9 cellular contexts compared by ENCODE assay signal in genomic region chr10:8050561-8051108, GRCh38. TPM values are rescaled to one million over a fixed set of nuclear protein-coding genes. Genes with fewer than 3 reads are reported as not detected.
DNase-seq lines count a peak whose midpoint lies in the region; ATAC-seq and TF ChIP-seq lines count a peak whose summit lies in the region.
"Had no signal": no experiment of that assay in that cellular context is flagged by ENCODE, and none has a peak within 500 bp of the region (broad histone marks: within the 10 kb centered on the region; RNA-seq: fewer than 3 reads in every experiment).

No MANE protein-coding gene starts in this region.

- peaks cover under 1 to 1% of the 10 kb centered on the region in 2 experiments for H3K36me3 ChIP-seq in SK-N-SH (replicated peaks in 1 of 2; ENCODE audit: control insufficient read depth in 1 of 2, insufficient read depth in 2 of 2, low read length in 1 of 2)

- peak overlapping the region; percentile 98 for H3K4me2 ChIP-seq in SK-N-SH

- no peak for TF ChIP-seq RAD21 in SK-N-SH (IDR thresholded peaks at IDR 0.05; ENCODE audit: low read length)

- no peak overlapping the region for H2AFZ ChIP-seq in SK-N-SH (ENCODE audit: low read depth)

- POLR2A ChIA-PET in SK-N-SH (lab: Yijun Ruan, JAX): interaction anchor here (0.6 to 3.9 kb wide), 3 partner anchors 9 to 1232 kb away, joined by 4 to 33 read pairs (median 4); no protein-coding TSS in a partner anchor

- H3K79me2 ChIP-seq in SK-N-SH (ENCODE audit: insufficient read depth): peaks cover 91% of the 10 kb centered on the region

- no peaks in the 10 kb centered on the region for H3K9me2 ChIP-seq in SK-N-SH

- H3K4me3 ChIP-seq in SK-N-SH (ENCODE audit: low read depth in 2 of 2, low read length in 1 of 2): peak overlapping the region; percentile 86 to 92
- peak overlapping the region; percentile 47; the same call in 1 of the 2 replicates for H3K4me3 ChIP-seq in iPS-18c (ENCODE audit: insufficient read depth, low read depth, low read length)

- ATAC-seq in SK-N-SH treated with all-trans-retinoic acid at 6 μM for 48 hours (no peak), HG02852 (IDR thresholded peaks at IDR 0.05; ENCODE audit: unreplicated experiment) (no peak), HG02759 (IDR thresholded peaks at IDR 0.05; ENCODE audit: unreplicated experiment) (no peak)
- ATAC-seq in stimulated activated naive CD8-positive, alpha-beta T cell treated with anti-CD3 and anti-CD28 coated beads, Interleukin-15, Interleukin-2, amounts not matched to agents 100 U/mL and 50 U/mL, for 24 hours: no peak

- TF ChIP-seq EP300 in SK-N-SH (IDR thresholded peaks at IDR 0.05; ENCODE audit: borderline replicate concordance in 1 of 2, low read depth in 1 of 2, low read length in 1 of 2): 0 out of 4 replicates have a peak, but pooled peaks of 1 of the 2 experiments have one; percentile 2

- H4K20me1 ChIP-seq in SK-N-SH (ENCODE audit: insufficient read depth): peaks cover 9% of the 10 kb centered on the region

- peak overlapping the region; percentile 96 to 98 for H3K27ac ChIP-seq in SK-N-SH (ENCODE audit: low read depth in 2 of 2, low read length in 1 of 2)

- peaks cover 11% of the 10 kb centered on the region for H3F3A ChIP-seq in SK-N-SH (replicated peaks; ENCODE audit: insufficient read depth)

- no peak for DNase-seq in SK-N-SH
- DNase-seq in activated CD8-positive, alpha-beta memory T cell treated with anti-CD3 and anti-CD28 coated beads, Interleukin-2, amount 50 U/mL, for 48 hours: peak; percentile 80
- peak; percentile 46 for DNase-seq in stimulated activated naive CD8-positive, alpha-beta T cell treated with anti-CD3 and anti-CD28 coated beads, Interleukin-15, Interleukin-2, amounts not matched to agents 100 U/mL and 50 U/mL, for 24 hours
- DNase-seq in NCI-H82 (lab: John Stamatoyannopoulos, UW): no peak
- DNase-seq: DND-41 had no signal

- peaks cover 8 to 18% of the 10 kb centered on the region in 2 experiments; a peak in 2 of 4 replicates for H3K4me1 ChIP-seq in SK-N-SH (ENCODE audit: control insufficient read depth in 1 of 2, insufficient read depth in 2 of 2, low read depth in 1 of 2, low read length in 1 of 2)

- 1% methylated on average over 32 of the region's 59 CpGs for WGBS in SK-N-SH (ENCODE audit: low lambda C conversion rate)

- peak overlapping the region; percentile 96 for H3K9ac ChIP-seq in SK-N-SH

- no peak for TF ChIP-seq CTCF in SK-N-SH (IDR thresholded peaks at IDR 0.05)

- no peaks in the 10 kb centered on the region for H3K9me3 ChIP-seq in SK-N-SH
- no peaks in the 10 kb centered on the region for H3K9me3 ChIP-seq in iPS-18c (ENCODE audit: control insufficient read depth, insufficient read depth, low read length)

- no peaks in the 10 kb centered on the region for H3K27me3 ChIP-seq in SK-N-SH (ENCODE audit: insufficient read depth)

- CTCF ChIA-PET in SK-N-SH (lab: Yijun Ruan, JAX): interaction anchor here (1.3 to 4.5 kb wide), 5 partner anchors 10 to 1252 kb away, joined by 4 to 15 read pairs (median 5); no protein-coding TSS in a partner anchor

TF ChIP-seq in SK-N-SH, 30 proteins besides CTCF, POLR2A, EP300 and RAD21 (continues in another document):
- TF ChIP-seq RXRA (IDR thresholded peaks at IDR 0.05; ENCODE audit: borderline replicate concordance, low read depth) (no peak), RCOR1 (IDR thresholded peaks at IDR 0.05; ENCODE audit: low read length) (no peak), MEF2A (IDR thresholded peaks at IDR 0.05; ENCODE audit: borderline replicate concordance, low read depth) (no peak), FOSL2 (IDR thresholded peaks at IDR 0.05; ENCODE audit: borderline replicate concordance, low read depth) (no peak), CHD2 (IDR thresholded peaks at IDR 0.05; ENCODE audit: low read length, partially characterized antibody) (no peak), RFX5 (IDR thresholded peaks at IDR 0.05; ENCODE audit: low read length) (no peak), FOXM1 (IDR thresholded peaks at IDR 0.05; ENCODE audit: low read depth) (no peak), ELF1 (IDR thresholded peaks at IDR 0.05) (no peak), JUND (IDR thresholded peaks at IDR 0.05) (no peak), USF1 (IDR thresholded peaks at IDR 0.05; ENCODE audit: borderline replicate concordance, low read depth) (no peak), FOXJ3 (CRISPR knock-in tag; IDR thresholded peaks at IDR 0.05) (no peak)
- TF ChIP-seq, protein P1, sequence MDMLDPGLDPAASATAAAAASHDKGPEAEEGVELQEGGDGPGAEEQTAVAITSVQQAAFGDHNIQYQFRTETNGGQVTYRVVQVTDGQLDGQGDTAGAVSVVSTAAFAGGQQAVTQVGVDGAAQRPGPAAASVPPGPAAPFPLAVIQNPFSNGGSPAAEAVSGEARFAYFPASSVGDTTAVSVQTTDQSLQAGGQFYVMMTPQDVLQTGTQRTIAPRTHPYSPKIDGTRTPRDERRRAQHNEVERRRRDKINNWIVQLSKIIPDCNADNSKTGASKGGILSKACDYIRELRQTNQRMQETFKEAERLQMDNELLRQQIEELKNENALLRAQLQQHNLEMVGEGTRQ (IDR thresholded peaks at IDR 0.05; ENCODE audit: borderline replicate concordance, low read depth, low read length): no peak

TF ChIP-seq in SK-N-SH treated with all-trans-retinoic acid at 6 μM for 48 hours, 23 proteins besides CTCF, POLR2A, EP300 and RAD21:
- TF ChIP-seq, protein P2, sequence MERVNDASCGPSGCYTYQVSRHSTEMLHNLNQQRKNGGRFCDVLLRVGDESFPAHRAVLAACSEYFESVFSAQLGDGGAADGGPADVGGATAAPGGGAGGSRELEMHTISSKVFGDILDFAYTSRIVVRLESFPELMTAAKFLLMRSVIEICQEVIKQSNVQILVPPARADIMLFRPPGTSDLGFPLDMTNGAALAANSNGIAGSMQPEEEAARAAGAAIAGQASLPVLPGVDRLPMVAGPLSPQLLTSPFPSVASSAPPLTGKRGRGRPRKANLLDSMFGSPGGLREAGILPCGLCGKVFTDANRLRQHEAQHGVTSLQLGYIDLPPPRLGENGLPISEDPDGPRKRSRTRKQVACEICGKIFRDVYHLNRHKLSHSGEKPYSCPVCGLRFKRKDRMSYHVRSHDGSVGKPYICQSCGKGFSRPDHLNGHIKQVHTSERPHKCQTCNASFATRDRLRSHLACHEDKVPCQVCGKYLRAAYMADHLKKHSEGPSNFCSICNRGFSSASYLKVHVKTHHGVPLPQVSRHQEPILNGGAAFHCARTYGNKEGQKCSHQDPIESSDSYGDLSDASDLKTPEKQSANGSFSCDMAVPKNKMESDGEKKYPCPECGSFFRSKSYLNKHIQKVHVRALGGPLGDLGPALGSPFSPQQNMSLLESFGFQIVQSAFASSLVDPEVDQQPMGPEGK (CRISPR knock-in tag; IDR thresholded peaks at IDR 0.05; ENCODE audit: borderline replicate concordance): no peak
- TF ChIP-seq ZFP3 (CRISPR knock-in tag; IDR thresholded peaks at IDR 0.05) (no peak), POU6F1 (CRISPR knock-in tag; IDR thresholded peaks at IDR 0.05; ENCODE audit: borderline replicate concordance, low read depth) (no peak), ARNTL (CRISPR knock-in tag; IDR thresholded peaks at IDR 0.05; ENCODE audit: borderline replicate concordance, low read depth) (no peak), ZNF70 (CRISPR knock-in tag; IDR thresholded peaks at IDR 0.05) (no peak)

RNA-seq across cellular contexts. Expression of gene GATA3, which starts 3.9 kb away (rescaled TPM):
- 5.1 and 14.3 TPM in 2 replicates for polyA plus RNA-seq in SK-N-SH (2012; rRNA removed)
- polyA plus RNA-seq in SK-N-SH (2012; cell fraction: cytosol; rRNA removed): 13.1 and 16.2 TPM in 2 replicates
- 24.8 and 29.4 TPM in 2 replicates for polyA plus RNA-seq in SK-N-SH (2012; cell fraction: nucleus; rRNA removed)

Comparison
In these comparisons a context has a peak if more than half of its experiments do, and no peak if none do; other contexts are left out.
1. DNase-seq: peak in activated CD8-positive, alpha-beta memory T cell treated with anti-CD3 and anti-CD28 coated beads, Interleukin-2, amount 50 U/mL, for 48 hours (single experiment) and stimulated activated naive CD8-positive, alpha-beta T cell treated with anti-CD3 and anti-CD28 coated beads, Interleukin-15, Interleukin-2, amounts not matched to agents 100 U/mL and 50 U/mL, for 24 hours (single experiment); none in SK-N-SH (single experiment) and NCI-H82 (single experiment).